ENCODE assay signal across 18 cellular contexts in genomic region chr6:5518936-5519491, GRCh38.
DNase-seq lines count a peak whose midpoint lies in the region; ATAC-seq, FAIRE-seq and TF ChIP-seq lines count a peak whose summit lies in the region.
"Had no signal": no experiment of that assay in that cellular context is flagged by ENCODE, and none has a peak within 500 bp of the region (broad histone marks: within the 10 kb centered on the region; RNA-seq: fewer than 3 reads in every experiment).

No MANE protein-coding gene starts in this region.

- no peak for DNase-seq in activated T-cell treated with anti-CD3 and anti-CD28 coated beads, Interleukin-2, amount 50 U/mL, for 4 hours
- no peak for DNase-seq in activated T-cell treated with anti-CD3 and anti-CD28 coated beads, Interleukin-2, amount 50 U/mL, for 48 hours
- no peak for DNase-seq in GM19239 (ENCODE audit: insufficient read length, low spot score)
- DNase-seq in activated CD8-positive, alpha-beta T cell treated with anti-CD3 and anti-CD28 coated beads, Interleukin-2, amount 10 ng/mL, durations not matched to agents 7 days and 5 days: no peak
- DNase-seq in naive thymus-derived CD8-positive, alpha-beta T cell: peak in 2 of 10 donors; percentile 1 to 17
- no peak for DNase-seq in activated CD8-positive, alpha-beta memory T cell treated with anti-CD3 and anti-CD28 coated beads, Interleukin-2, amount 50 U/mL, for 48 hours
- DNase-seq in WTC11 (ENCODE audit: low spot score): no peak
- DNase-seq: cortex of kidney; GM23248; MM.1S; occipital lobe; right lobe of liver; stimulated activated CD4-positive, alpha-beta T cell treated with anti-CD3 and anti-CD28 coated beads, Interleukin-2, amount 100 ng/mL, for 48 hours had no signal

- CTCF ChIA-PET in activated CD8-positive, alpha-beta T cell treated with anti-CD3 and anti-CD28 coated beads, Interleukin-2, amount 10 ng/mL, durations not matched to agents 7 days and 5 days (lab: Charles Lee): interaction anchor here (1.2 to 5.8 kb wide), 2 partner anchors 12 to 48 kb away, joined by 11 to 22 read pairs; no protein-coding TSS in a partner anchor
- CTCF ChIA-PET in WTC11 (lab: Charles Lee): interaction anchor here (1.9 kb wide), 1 partner anchor 48 kb away, joined by 9 read pairs; no protein-coding TSS in a partner anchor

- peak; percentile 76 for FAIRE-seq in GM19239 (lab: Jason Lieb, UNC)
- FAIRE-seq: astrocyte, HTR-8/SVneo, islet of Langerhans, TTC549 had no signal

- H3K27ac Mint-ChIP-seq in activated CD8-positive, alpha-beta T cell treated with anti-CD3 and anti-CD28 coated beads, Interleukin-2, amount 10 ng/mL, durations not matched to agents 7 days and 5 days: peak overlapping the region; percentile 66
- H3K27ac Mint-ChIP-seq in naive thymus-derived CD8-positive, alpha-beta T cell: peak overlapping the region in 5 of 10 donors; percentile 1 to 61 (median 36)
- no peak overlapping the region for H3K27ac Mint-ChIP-seq in WTC11

- H3K36me3 Mint-ChIP-seq in activated T-cell treated with anti-CD3 and anti-CD28 coated beads, Interleukin-2, amount 50 U/mL, for 4 hours (ENCODE audit: insufficient read depth): no peaks in the 10 kb centered on the region
- peaks cover 11% of the 10 kb centered on the region for H3K36me3 Mint-ChIP-seq in activated CD8-positive, alpha-beta T cell treated with anti-CD3 and anti-CD28 coated beads, Interleukin-2, amount 10 ng/mL, durations not matched to agents 7 days and 5 days (ENCODE audit: low read depth)
- H3K36me3 Mint-ChIP-seq in naive thymus-derived CD8-positive, alpha-beta T cell: peaks cover 0 to 6% (median 0%) of the 10 kb centered on the region in 3 donors
- no peaks in the 10 kb centered on the region for H3K36me3 Mint-ChIP-seq in WTC11

- H3K4me1 Mint-ChIP-seq in activated T-cell treated with anti-CD3 and anti-CD28 coated beads, Interleukin-2, amount 50 U/mL, for 4 hours (ENCODE audit: low read depth): peaks cover 59% of the 10 kb centered on the region
- H3K4me1 Mint-ChIP-seq in activated CD8-positive, alpha-beta T cell treated with anti-CD3 and anti-CD28 coated beads, Interleukin-2, amount 10 ng/mL, durations not matched to agents 7 days and 5 days (ENCODE audit: low read depth): peaks cover 47% of the 10 kb centered on the region
- peaks cover 18 to 68% (median 47%) of the 10 kb centered on the region in 4 donors for H3K4me1 Mint-ChIP-seq in naive thymus-derived CD8-positive, alpha-beta T cell
- no peaks in the 10 kb centered on the region for H3K4me1 Mint-ChIP-seq in WTC11

- peak overlapping the region; percentile 2 for H3K4me3 Mint-ChIP-seq in activated T-cell treated with anti-CD3 and anti-CD28 coated beads, Interleukin-2, amount 50 U/mL, for 4 hours
- peak overlapping the region; percentile 22 for H3K4me3 Mint-ChIP-seq in activated CD8-positive, alpha-beta T cell treated with anti-CD3 and anti-CD28 coated beads, Interleukin-2, amount 10 ng/mL, durations not matched to agents 7 days and 5 days
- H3K4me3 Mint-ChIP-seq in naive thymus-derived CD8-positive, alpha-beta T cell: peak overlapping the region in 9 of 10 donors; percentile 0 to 58 (median 30)
- no peak overlapping the region for H3K4me3 Mint-ChIP-seq in WTC11

- peak; percentile 22 to 47 for ATAC-seq in activated T-cell treated with anti-CD3 and anti-CD28 coated beads, Interleukin-2, amount 50 U/mL, for 4 hours
- peak; percentile 46 for ATAC-seq in activated CD8-positive, alpha-beta T cell treated with anti-CD3 and anti-CD28 coated beads, Interleukin-2, amount 10 ng/mL, durations not matched to agents 7 days and 5 days
- ATAC-seq in naive thymus-derived CD8-positive, alpha-beta T cell: no peak
- ATAC-seq in WTC11 (no peak), GM18517 (IDR thresholded peaks at IDR 0.05; ENCODE audit: unreplicated experiment) (no peak)
- ATAC-seq: right lobe of liver had no signal

- POLR2A ChIA-PET in activated CD8-positive, alpha-beta T cell treated with anti-CD3 and anti-CD28 coated beads, Interleukin-2, amount 10 ng/mL, durations not matched to agents 7 days and 5 days (lab: Charles Lee): interaction anchor here (0.7 kb wide), 1 partner anchor 313 kb away, joined by 3 read pairs; no protein-coding TSS in a partner anchor
- POLR2A ChIA-PET in naive thymus-derived CD8-positive, alpha-beta T cell (lab: Charles Lee): interaction anchor here (1.1 kb wide), 1 partner anchor 9 kb away, joined by 3 read pairs; no protein-coding TSS in a partner anchor
- POLR2A ChIA-PET in WTC11 (lab: Charles Lee): no interaction called here

- H3K27me3 Mint-ChIP-seq in activated T-cell treated with anti-CD3 and anti-CD28 coated beads, Interleukin-2, amount 50 U/mL, for 4 hours (ENCODE audit: low read depth): no peaks in the 10 kb centered on the region
- H3K27me3 Mint-ChIP-seq in activated CD8-positive, alpha-beta T cell treated with anti-CD3 and anti-CD28 coated beads, Interleukin-2, amount 10 ng/mL, durations not matched to agents 7 days and 5 days (ENCODE audit: low read depth): no peaks in the 10 kb centered on the region
- no peaks in the 10 kb centered on the region for H3K27me3 Mint-ChIP-seq in naive thymus-derived CD8-positive, alpha-beta T cell
- no peaks in the 10 kb centered on the region for H3K27me3 Mint-ChIP-seq in WTC11 (ENCODE audit: low read depth)

- no peaks in the 10 kb centered on the region for H3K9me3 Mint-ChIP-seq in activated T-cell treated with anti-CD3 and anti-CD28 coated beads, Interleukin-2, amount 50 U/mL, for 4 hours
- no peaks in the 10 kb centered on the region for H3K9me3 Mint-ChIP-seq in activated CD8-positive, alpha-beta T cell treated with anti-CD3 and anti-CD28 coated beads, Interleukin-2, amount 10 ng/mL, durations not matched to agents 7 days and 5 days (ENCODE audit: insufficient read depth)
- H3K9me3 Mint-ChIP-seq in naive thymus-derived CD8-positive, alpha-beta T cell: no peaks in the 10 kb centered on the region
- no peaks in the 10 kb centered on the region for H3K9me3 Mint-ChIP-seq in WTC11

- TF ChIP-seq CTCF in WTC11 (IDR thresholded peaks at IDR 0.05): no peak

TF ChIP-seq in WTC11, 78 proteins besides CTCF, POLR2A, EP300 and RAD21:
- TF ChIP-seq ZNF121 (CRISPR knock-in tag; IDR thresholded peaks at IDR 0.05) (no peak), ESRRA (CRISPR knock-in tag; IDR thresholded peaks at IDR 0.05; ENCODE audit: borderline replicate concordance) (no peak)

Comparison
In these comparisons a context has a peak if more than half of its experiments do, and no peak if none do; other contexts are left out.
1. ATAC-seq: peak in activated T-cell treated with anti-CD3 and anti-CD28 coated beads, Interleukin-2, amount 50 U/mL, for 4 hours (2 of 2) and activated CD8-positive, alpha-beta T cell treated with anti-CD3 and anti-CD28 coated beads, Interleukin-2, amount 10 ng/mL, durations not matched to agents 7 days and 5 days (single experiment); none in naive thymus-derived CD8-positive, alpha-beta T cell (0 of 2), WTC11 (single experiment) and GM18517 (single experiment).